ENCODE assay signal across 22 cellular contexts in the genomic region with DNA sequence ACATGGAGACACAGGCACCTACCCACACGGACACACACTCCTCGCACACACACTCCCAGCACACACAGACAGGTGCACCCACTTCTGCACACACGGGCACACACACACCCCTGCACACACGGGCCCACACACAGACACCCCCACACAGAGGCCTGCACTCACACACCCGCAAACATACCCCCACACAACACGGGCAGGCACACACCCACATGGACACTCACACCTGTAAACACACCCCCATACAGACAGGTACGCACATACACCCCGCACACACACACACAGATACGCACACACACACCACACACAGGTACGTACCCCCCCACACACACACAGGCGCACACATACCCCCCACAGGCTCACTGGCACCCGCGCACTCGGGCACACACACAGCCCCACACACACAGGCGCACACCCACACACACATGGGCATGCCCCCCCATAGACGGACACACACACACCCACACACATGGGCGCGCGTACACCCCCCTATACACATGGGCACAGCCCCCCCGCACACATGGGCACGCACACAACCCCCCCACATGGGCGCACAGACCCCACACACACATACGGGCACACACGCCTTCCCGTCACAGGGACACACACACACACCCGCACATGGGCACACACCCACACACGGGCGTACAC. TPM values are rescaled to one million over a fixed set of nuclear protein-coding genes. Genes with fewer than 3 reads are reported as not detected.
"Had no signal": no experiment of that assay in that cellular context is flagged by ENCODE, and none has a peak within 500 bp of the region (broad histone marks: within the 10 kb centered on the region; RNA-seq: fewer than 3 reads in every experiment).

No MANE protein-coding gene starts in this region.

- H3K4me1 Mint-ChIP-seq: activated T-helper 17 cell treated with anti-CD3 and anti-CD28 coated beads, Interleukin-2, amount 50 U/mL, for 72 hours had no signal

- H3K4me2 ChIP-seq: smooth muscle cell had no signal

- H3K9ac ChIP-seq: parathyroid adenoma had no signal

- H3K27me3 Mint-ChIP-seq: activated T-cell treated with anti-CD3 and anti-CD28 coated beads, Interleukin-2, amount 50 U/mL, for 24 hours; activated T-helper 17 cell treated with anti-CD3 and anti-CD28 coated beads, Interleukin-2, amount 50 U/mL, for 72 hours; stimulated activated naive B cell treated with anti-CD40 and anti-IgM and Interleukin-4, amounts not matched to agents 10 μg/mL and 1 μg/mL and 100 μg/mL, for 72 hours; T-cell had no signal

- H2AFZ ChIP-seq: parathyroid adenoma had no signal

- H3K27ac Mint-ChIP-seq: activated naive CD4-positive, alpha-beta T cell treated with anti-CD3 and anti-CD28 coated beads, Interleukin-2, amount 50 U/mL, for 72 hours; activated T-cell treated with anti-CD3 and anti-CD28 coated beads, Interleukin-2, amount 50 U/mL, for 24 hours; activated T-helper 17 cell treated with anti-CD3 and anti-CD28 coated beads, Interleukin-2, amount 50 U/mL, for 72 hours; natural killer cell; stimulated activated naive B cell treated with anti-CD40 and anti-IgM and Interleukin-4, amounts not matched to agents 10 μg/mL and 1 μg/mL and 100 μg/mL, for 72 hours; T-cell had no signal

- DNase-seq: activated T-cell treated with anti-CD3 and anti-CD28 coated beads, Interleukin-2, amount 50 U/mL, for 24 hours; aorta; brain microvascular endothelial cell; caudate nucleus; dermis blood vessel endothelial cell; effector CD8-positive, alpha-beta T cell; gastrocnemius medialis; hippocampal formation; left ventricle myocardium superior; mammary epithelial cell; midbrain; natural killer cell; stimulated activated CD4-positive, alpha-beta T cell treated with anti-CD3 and anti-CD28 coated beads, Interleukin-15, amount 100 ng/mL, for 24 hours; stimulated activated naive B cell treated with anti-CD40 and anti-IgM and Interleukin-4, amounts not matched to agents 10 μg/mL and 1 μg/mL and 100 μg/mL, for 72 hours; T-cell; upper lobe of right lung had no signal

- H3K27ac ChIP-seq: brain microvascular endothelial cell, gastrocnemius medialis, parathyroid adenoma, upper lobe of right lung had no signal

- ATAC-seq: activated naive CD4-positive, alpha-beta T cell treated with anti-CD3 and anti-CD28 coated beads, Interleukin-2, amount 50 U/mL, for 72 hours; activated T-helper 17 cell treated with anti-CD3 and anti-CD28 coated beads, Interleukin-2, amount 50 U/mL, for 72 hours; esophagus mucosa; gastrocnemius medialis; left ventricle myocardium superior; natural killer cell; sciatic nerve; stimulated activated naive B cell treated with anti-CD40 and anti-IgM and Interleukin-4, amounts not matched to agents 10 μg/mL and 1 μg/mL and 100 μg/mL, for 72 hours; T-cell; upper lobe of right lung had no signal

- H3K27me3 ChIP-seq: brain microvascular endothelial cell, gastrocnemius medialis, upper lobe of right lung had no signal

- H3K9me3 ChIP-seq: gastrocnemius medialis, upper lobe of right lung had no signal

- H3K9me3 Mint-ChIP-seq: activated naive CD4-positive, alpha-beta T cell treated with anti-CD3 and anti-CD28 coated beads, Interleukin-2, amount 50 U/mL, for 72 hours; activated T-cell treated with anti-CD3 and anti-CD28 coated beads, Interleukin-2, amount 50 U/mL, for 24 hours; activated T-helper 17 cell treated with anti-CD3 and anti-CD28 coated beads, Interleukin-2, amount 50 U/mL, for 72 hours; natural killer cell; stimulated activated naive B cell treated with anti-CD40 and anti-IgM and Interleukin-4, amounts not matched to agents 10 μg/mL and 1 μg/mL and 100 μg/mL, for 72 hours; T-cell had no signal

- H3K4me1 ChIP-seq: gastrocnemius medialis, parathyroid adenoma, upper lobe of right lung had no signal

- H3K4me3 ChIP-seq: gastrocnemius medialis, smooth muscle cell, upper lobe of right lung had no signal

- H3K36me3 Mint-ChIP-seq: natural killer cell had no signal

- H3K79me2 ChIP-seq: parathyroid adenoma had no signal

- H3K4me3 Mint-ChIP-seq: activated T-cell treated with anti-CD3 and anti-CD28 coated beads, Interleukin-2, amount 50 U/mL, for 24 hours; activated T-helper 17 cell treated with anti-CD3 and anti-CD28 coated beads, Interleukin-2, amount 50 U/mL, for 72 hours; natural killer cell; stimulated activated naive B cell treated with anti-CD40 and anti-IgM and Interleukin-4, amounts not matched to agents 10 μg/mL and 1 μg/mL and 100 μg/mL, for 72 hours; T-cell had no signal

RNA-seq across cellular contexts. Expression of a gene that starts 22.3 kb away (rescaled TPM):
- total RNA-seq: esophagus mucosa had no signal
